9 cellular contexts compared by ENCODE assay signal in genomic region chr10:110733256-110733952, GRCh38.
DNase-seq lines count a peak whose midpoint lies in the region; ATAC-seq, FAIRE-seq and TF ChIP-seq lines count a peak whose summit lies in the region.
"Had no signal": no experiment of that assay in that cellular context is flagged by ENCODE, and none has a peak within 500 bp of the region (broad histone marks: within the 10 kb centered on the region; RNA-seq: fewer than 3 reads in every experiment).

No MANE protein-coding gene starts in this region.

- no peak for TF ChIP-seq CTCF in thoracic aorta (IDR thresholded peaks at IDR 0.05)

- ATAC-seq in activated T-helper 17 cell treated with anti-CD3 and anti-CD28 coated beads, Interleukin-2, amount 50 U/mL, for 72 hours (replicated peaks), result peak; percentile 55
- ATAC-seq in thoracic aorta (ENCODE audit: insufficient number of reproducible peaks, low FRiP score, low read depth), result no peak

- no peaks in the 10 kb centered on the region for H3K27me3 ChIP-seq in thoracic aorta (replicated peaks; ENCODE audit: insufficient read depth)

- H3K9me3 Mint-ChIP-seq in activated T-cell treated with anti-CD3 and anti-CD28 coated beads, Interleukin-2, amount 50 U/mL, for 24 hours, result no peaks in the 10 kb centered on the region
- H3K9me3 Mint-ChIP-seq in activated T-helper 17 cell treated with anti-CD3 and anti-CD28 coated beads, Interleukin-2, amount 50 U/mL, for 72 hours, result no peaks in the 10 kb centered on the region
- H3K9me3 Mint-ChIP-seq: immature natural killer cell had no signal

- H3K4me1 Mint-ChIP-seq in activated T-cell treated with anti-CD3 and anti-CD28 coated beads, Interleukin-2, amount 50 U/mL, for 24 hours (ENCODE audit: low read depth), result peaks cover 13% of the 10 kb centered on the region
- peaks cover 13% of the 10 kb centered on the region for H3K4me1 Mint-ChIP-seq in activated T-helper 17 cell treated with anti-CD3 and anti-CD28 coated beads, Interleukin-2, amount 50 U/mL, for 72 hours
- H3K4me1 Mint-ChIP-seq: immature natural killer cell had no signal

- peaks cover 0 to 25% of the 10 kb centered on the region in 2 donors for H3K4me1 ChIP-seq in thoracic aorta (ENCODE audit: control insufficient read depth in 1 of 2, low read depth in 2 of 2)

- H3K36me3 ChIP-seq in thoracic aorta, result no peaks in the 10 kb centered on the region

- H3K27me3 Mint-ChIP-seq in activated T-cell treated with anti-CD3 and anti-CD28 coated beads, Interleukin-2, amount 50 U/mL, for 24 hours, result peaks cover 23% of the 10 kb centered on the region
- peaks cover 4% of the 10 kb centered on the region for H3K27me3 Mint-ChIP-seq in activated T-helper 17 cell treated with anti-CD3 and anti-CD28 coated beads, Interleukin-2, amount 50 U/mL, for 72 hours

- no peaks in the 10 kb centered on the region for H3K36me3 Mint-ChIP-seq in activated T-cell treated with anti-CD3 and anti-CD28 coated beads, Interleukin-2, amount 50 U/mL, for 24 hours (ENCODE audit: low read depth)
- no peaks in the 10 kb centered on the region for H3K36me3 Mint-ChIP-seq in activated T-helper 17 cell treated with anti-CD3 and anti-CD28 coated beads, Interleukin-2, amount 50 U/mL, for 72 hours (ENCODE audit: low read depth)
- H3K36me3 Mint-ChIP-seq: immature natural killer cell had no signal

- H3K27ac ChIP-seq in thoracic aorta, result peak overlapping the region; percentile 35 to 52

- peak overlapping the region; percentile 73 for H3K4me3 ChIP-seq in thoracic aorta

- no peak overlapping the region for H3K27ac Mint-ChIP-seq in activated T-cell treated with anti-CD3 and anti-CD28 coated beads, Interleukin-2, amount 50 U/mL, for 24 hours
- H3K27ac Mint-ChIP-seq in activated T-helper 17 cell treated with anti-CD3 and anti-CD28 coated beads, Interleukin-2, amount 50 U/mL, for 72 hours, result peak overlapping the region; percentile 56
- H3K27ac Mint-ChIP-seq: immature natural killer cell had no signal

- no peaks in the 10 kb centered on the region for H3K9me3 ChIP-seq in thoracic aorta

- no peak for DNase-seq in activated T-cell treated with anti-CD3 and anti-CD28 coated beads, Interleukin-2, amount 50 U/mL, for 24 hours
- DNase-seq in activated T-cell treated with anti-CD3 and anti-CD28 coated beads for 4 hours (no peak), thoracic aorta (ENCODE audit: low spot score) (no peak), GOT3 (lab: John Stamatoyannopoulos, UW) (no peak)
- no peak for DNase-seq in activated CD8-positive, alpha-beta memory T cell treated with anti-CD3 and anti-CD28 coated beads, Interleukin-2, amount 50 U/mL, for 4 hours
- DNase-seq in activated naive CD4-positive, alpha-beta T cell treated with anti-CD3 and anti-CD28 coated beads, Interleukin-2, amount 50 U/mL, for 16 hours, result no peak
- DNase-seq: immature natural killer cell had no signal

- peak; percentile 97 for FAIRE-seq in islet of Langerhans (lab: Jason Lieb, UNC)

- peak overlapping the region; percentile 49 for H3K4me3 Mint-ChIP-seq in activated T-cell treated with anti-CD3 and anti-CD28 coated beads, Interleukin-2, amount 50 U/mL, for 24 hours
- peak overlapping the region; percentile 81 for H3K4me3 Mint-ChIP-seq in activated T-helper 17 cell treated with anti-CD3 and anti-CD28 coated beads, Interleukin-2, amount 50 U/mL, for 72 hours
- H3K4me3 Mint-ChIP-seq: immature natural killer cell had no signal
